31 cellular contexts compared by ENCODE assay signal in the genomic region with DNA sequence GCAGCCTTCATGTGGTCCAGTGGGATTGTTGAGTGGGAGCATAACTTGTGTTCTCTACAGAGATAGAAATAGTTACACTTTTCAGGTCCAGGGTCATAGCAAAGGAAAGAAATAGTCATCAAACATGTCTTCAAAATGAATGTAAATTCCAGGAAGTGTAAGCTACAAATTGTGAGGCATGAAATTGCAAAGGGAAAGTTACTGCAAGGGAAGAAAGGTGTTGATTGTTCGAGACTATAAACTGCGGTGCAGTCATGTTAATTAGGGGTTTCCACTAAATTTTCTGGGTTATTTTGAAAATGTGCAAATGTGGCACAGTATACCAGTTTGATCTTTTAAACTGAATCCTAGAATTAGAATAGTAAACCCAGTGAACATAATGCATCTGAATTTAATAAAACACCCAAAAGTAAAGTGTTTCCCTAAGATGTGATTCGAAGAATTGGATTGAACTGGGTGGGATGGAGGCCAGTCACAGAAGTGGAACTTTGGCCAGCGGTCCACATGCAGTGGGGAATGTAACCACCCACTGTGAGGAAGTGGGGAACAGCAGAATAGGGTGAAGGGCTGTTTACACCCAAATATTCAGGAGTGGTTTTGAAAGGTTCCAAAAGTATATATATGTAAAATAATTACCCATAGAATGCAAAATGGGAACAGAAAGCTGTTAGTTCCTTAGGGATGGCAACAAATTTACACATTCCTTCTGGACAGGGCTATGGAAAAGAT.
"Had no signal": no experiment of that assay in that cellular context is flagged by ENCODE, and none has a peak within 500 bp of the region (broad histone marks: within the 10 kb centered on the region; RNA-seq: fewer than 3 reads in every experiment).

No MANE protein-coding gene starts in this region.

- ATAC-seq: activated CD4-positive, alpha-beta T cell treated with anti-CD3 and anti-CD28 coated beads for 36 hours; activated CD4-positive, CD25-positive, alpha-beta regulatory T cell treated with anti-CD3 and anti-CD28 coated beads, Interleukin-2, amount 50 U/mL, for 24 hours; activated CD8-positive, alpha-beta memory T cell treated with anti-CD3 and anti-CD28 coated beads, Interleukin-2, amount 10 ng/mL, durations not matched to agents 7 days and 5 days; activated naive CD8-positive, alpha-beta T cell treated with anti-CD3 and anti-CD28 coated beads, Interleukin-2, amount 50 U/mL, for 24 hours; PC-3 had no signal

- H3K27ac Mint-ChIP-seq: activated CD4-positive, alpha-beta T cell treated with anti-CD3 and anti-CD28 coated beads for 36 hours; activated CD4-positive, alpha-beta T cell treated with anti-CD3 and anti-CD28 coated beads, Interleukin-2, amount 10 ng/mL, durations not matched to agents 7 days and 5 days; activated CD8-positive, alpha-beta memory T cell treated with anti-CD3 and anti-CD28 coated beads, Interleukin-2, amount 10 ng/mL, durations not matched to agents 7 days and 5 days; activated naive CD4-positive, alpha-beta T cell treated with anti-CD3 and anti-CD28 coated beads, Interleukin-2, amount 10 ng/mL, durations not matched to agents 7 days and 5 days; activated naive CD8-positive, alpha-beta T cell; activated naive CD8-positive, alpha-beta T cell treated with anti-CD3 and anti-CD28 coated beads, Interleukin-2, amount 50 U/mL, for 24 hours; T-helper 1 cell treated with Interleukin-12 subunit alpha and Interleukin-12 subunit beta and Interleukin-4 antibody, amounts not matched to agents 30 μg/mL and 1 μg/mL, for 36 hours; T-helper 2 cell treated with Interferon-gamma antibody and Interleukin-4, amounts not matched to agents 5 μg/mL and 100 μg/mL, for 36 hours had no signal

- DNase-seq: activated CD4-positive, alpha-beta T cell treated with anti-CD3 and anti-CD28 coated beads for 36 hours; activated CD4-positive, alpha-beta T cell treated with anti-CD3 and anti-CD28 coated beads, Interleukin-2, amount 10 ng/mL, durations not matched to agents 7 days and 5 days; activated CD4-positive, alpha-beta T cell treated with anti-CD3 and anti-CD28 coated beads, Interleukin-2, amount 50 U/mL, for 48 hours; activated CD8-positive, alpha-beta memory T cell treated with anti-CD3 and anti-CD28 coated beads, Interleukin-2, amount 10 ng/mL, durations not matched to agents 7 days and 5 days; activated CD8-positive, alpha-beta memory T cell treated with anti-CD3 and anti-CD28 coated beads, Interleukin-2, amount 50 U/mL, for 48 hours; activated effector memory CD4-positive, alpha-beta T cell treated with Interleukin-2 at 50 U/mL for 16 hours; activated naive CD4-positive, alpha-beta T cell treated with anti-CD3 and anti-CD28 coated beads, Interleukin-2, amount 10 ng/mL, durations not matched to agents 7 days and 5 days; activated naive CD8-positive, alpha-beta T cell treated with anti-CD3 and anti-CD28 coated beads, Interleukin-2, amount 50 U/mL, for 24 hours; activated T-cell treated with anti-CD3 and anti-CD28 coated beads, Interleukin-2, amount 50 U/mL, for 48 hours; anterior cingulate cortex; central memory CD4-positive, alpha-beta T cell; NCI-H1105 treated with DMSO at 0.1 percent for 48 hours; NCI-H1436; NCI-H1694; NCI-H1930; NCI-H2081 treated with DMSO at 0.1 percent for 48 hours; NCI-H345; NCI-H524 treated with DMSO at 0.1 percent for 48 hours; PC-3; Peyer's patch; RPMI8226; SHP77 treated with DMSO at 0.1 percent for 48 hours; SK-N-SH had no signal

- H3K27ac ChIP-seq: SJSA1 had no signal

- H3K4me1 ChIP-seq: Peyer's patch, SJSA1 had no signal

- H3K4me3 Mint-ChIP-seq: activated CD4-positive, alpha-beta T cell treated with anti-CD3 and anti-CD28 coated beads for 36 hours; activated CD4-positive, alpha-beta T cell treated with anti-CD3 and anti-CD28 coated beads, Interleukin-2, amount 10 ng/mL, durations not matched to agents 7 days and 5 days; activated CD8-positive, alpha-beta memory T cell treated with anti-CD3 and anti-CD28 coated beads, Interleukin-2, amount 10 ng/mL, durations not matched to agents 7 days and 5 days; activated naive CD4-positive, alpha-beta T cell treated with anti-CD3 and anti-CD28 coated beads, Interleukin-2, amount 10 ng/mL, durations not matched to agents 7 days and 5 days; activated naive CD8-positive, alpha-beta T cell; activated naive CD8-positive, alpha-beta T cell treated with anti-CD3 and anti-CD28 coated beads, Interleukin-2, amount 50 U/mL, for 24 hours; brain; T-helper 1 cell treated with Interleukin-12 subunit alpha and Interleukin-12 subunit beta and Interleukin-4 antibody, amounts not matched to agents 30 μg/mL and 1 μg/mL, for 36 hours; T-helper 2 cell treated with Interferon-gamma antibody and Interleukin-4, amounts not matched to agents 5 μg/mL and 100 μg/mL, for 36 hours had no signal

- H3K36me3 ChIP-seq: Peyer's patch, SJSA1 had no signal

- H3K36me3 Mint-ChIP-seq: activated CD8-positive, alpha-beta memory T cell treated with anti-CD3 and anti-CD28 coated beads, Interleukin-2, amount 10 ng/mL, durations not matched to agents 7 days and 5 days; activated naive CD4-positive, alpha-beta T cell treated with anti-CD3 and anti-CD28 coated beads, Interleukin-2, amount 10 ng/mL, durations not matched to agents 7 days and 5 days; activated naive CD8-positive, alpha-beta T cell; brain had no signal

- FAIRE-seq: bronchial epithelial cell, TTC549 had no signal

- H3K9me2 ChIP-seq: SK-N-SH had no signal

- H3K9me3 ChIP-seq: Peyer's patch, SJSA1, SK-N-SH had no signal

- H3K27me3 Mint-ChIP-seq: activated CD8-positive, alpha-beta memory T cell treated with anti-CD3 and anti-CD28 coated beads, Interleukin-2, amount 10 ng/mL, durations not matched to agents 7 days and 5 days; activated naive CD4-positive, alpha-beta T cell treated with anti-CD3 and anti-CD28 coated beads, Interleukin-2, amount 10 ng/mL, durations not matched to agents 7 days and 5 days; activated naive CD8-positive, alpha-beta T cell treated with anti-CD3 and anti-CD28 coated beads, Interleukin-2, amount 50 U/mL, for 24 hours had no signal

- H3K4me3 ChIP-seq: Peyer's patch, SJSA1 had no signal

- H3K4me2 ChIP-seq: SK-N-SH had no signal

- H3K9ac ChIP-seq: SK-N-SH had no signal

- H3K4me1 Mint-ChIP-seq: activated CD4-positive, alpha-beta T cell treated with anti-CD3 and anti-CD28 coated beads for 36 hours; activated CD4-positive, alpha-beta T cell treated with anti-CD3 and anti-CD28 coated beads, Interleukin-2, amount 10 ng/mL, durations not matched to agents 7 days and 5 days; activated CD8-positive, alpha-beta memory T cell treated with anti-CD3 and anti-CD28 coated beads, Interleukin-2, amount 10 ng/mL, durations not matched to agents 7 days and 5 days; activated naive CD4-positive, alpha-beta T cell treated with anti-CD3 and anti-CD28 coated beads, Interleukin-2, amount 10 ng/mL, durations not matched to agents 7 days and 5 days; activated naive CD8-positive, alpha-beta T cell treated with anti-CD3 and anti-CD28 coated beads, Interleukin-2, amount 50 U/mL, for 24 hours had no signal

- H3K27me3 ChIP-seq: Peyer's patch had no signal

- H3K9me3 Mint-ChIP-seq: activated CD4-positive, alpha-beta T cell treated with anti-CD3 and anti-CD28 coated beads, Interleukin-2, amount 10 ng/mL, durations not matched to agents 7 days and 5 days; activated naive CD4-positive, alpha-beta T cell treated with anti-CD3 and anti-CD28 coated beads, Interleukin-2, amount 10 ng/mL, durations not matched to agents 7 days and 5 days; activated naive CD8-positive, alpha-beta T cell treated with anti-CD3 and anti-CD28 coated beads, Interleukin-2, amount 50 U/mL, for 24 hours; brain; T-helper 1 cell treated with Interleukin-12 subunit alpha and Interleukin-12 subunit beta and Interleukin-4 antibody, amounts not matched to agents 30 μg/mL and 1 μg/mL, for 36 hours; T-helper 2 cell treated with Interferon-gamma antibody and Interleukin-4, amounts not matched to agents 5 μg/mL and 100 μg/mL, for 36 hours had no signal
